15 cellular contexts compared by ENCODE assay signal in genomic region chr16:66490774-66491715, GRCh38. TPM values are rescaled to one million over a fixed set of nuclear protein-coding genes. Genes with fewer than 3 reads are reported as not detected.
DNase-seq lines count a peak whose midpoint lies in the region; ATAC-seq and TF ChIP-seq lines count a peak whose summit lies in the region.
"Had no signal": no experiment of that assay in that cellular context is flagged by ENCODE, and none has a peak within 500 bp of the region (broad histone marks: within the 10 kb centered on the region; RNA-seq: fewer than 3 reads in every experiment).

No MANE protein-coding gene starts in this region.

- H3K14ac ChIP-seq in neuronal stem cell (ENCODE audit: low read length), result no peak overlapping the region

- H3K4me3 ChIP-seq in neuronal stem cell (ENCODE audit: low read length in 2 of 2) (no peak overlapping the region), Caco-2 (ENCODE audit: low read depth, low read length) (no peak overlapping the region)
- H3K4me3 ChIP-seq: coronary artery, gastrocnemius medialis, testis had no signal

- no peaks in the 10 kb centered on the region for H3K79me1 ChIP-seq in neuronal stem cell (ENCODE audit: low read depth, low read length)

- no peak for ATAC-seq in HG02798 (IDR thresholded peaks at IDR 0.05; ENCODE audit: poor library complexity, unreplicated experiment)
- ATAC-seq: gastrocnemius medialis, SK-N-SH treated with all-trans-retinoic acid at 6 μM for 48 hours had no signal

- H2AK5ac ChIP-seq in neuronal stem cell (ENCODE audit: low read depth, low read length), result no peak overlapping the region

- no peak for TF ChIP-seq CTCF in CD14-positive monocyte (IDR thresholded peaks at IDR 0.05)
- TF ChIP-seq CTCF in chondrocyte (IDR thresholded peaks at IDR 0.05), result no peak
- TF ChIP-seq CTCF in Caco-2 (IDR thresholded peaks at IDR 0.05; ENCODE audit: insufficient read depth in 1 of 2, low read depth in 1 of 2, low read length in 1 of 2, severe bottlenecking in 1 of 2, unreplicated experiment in 1 of 2), result no peak

- no peak overlapping the region for H3K23ac ChIP-seq in neuronal stem cell (ENCODE audit: low read depth, low read length, poor library complexity)

- H3K36me3 ChIP-seq in neuronal stem cell (replicated peaks in 1 of 2; ENCODE audit: control insufficient read depth in 2 of 2, insufficient read depth in 2 of 2, low read length in 2 of 2), result no peaks in the 10 kb centered on the region
- no peaks in the 10 kb centered on the region for H3K36me3 ChIP-seq in Caco-2 (ENCODE audit: control insufficient read depth, insufficient read depth, low read length)
- H3K36me3 ChIP-seq: gastrocnemius medialis had no signal

- H3K4ac ChIP-seq in neuronal stem cell (ENCODE audit: low read length), result no peak overlapping the region

- no peak overlapping the region for H3K9ac ChIP-seq in neuronal stem cell (ENCODE audit: low read depth, low read length, poor library complexity)

- no CpG with 5 or more reads among the region's 8 CpGs for WGBS in neuronal stem cell (ENCODE audit: extremely low coverage in 2 of 2, insufficient read length in 2 of 2, insufficient replicate concordance in 1 of 2), 2 donors

- no peak overlapping the region for H2AFZ ChIP-seq in neuronal stem cell (ENCODE audit: low read length)

- no peak overlapping the region for H2BK12ac ChIP-seq in neuronal stem cell (ENCODE audit: low read length)

- DNase-seq in CD14-positive monocyte (ENCODE audit: low spot score), result no peak
- peak; percentile 7 for DNase-seq in GF-D8 (lab: John Stamatoyannopoulos, UW)
- peak; percentile 67 for DNase-seq in chondrocyte (ENCODE audit: low spot score)
- no peak for DNase-seq in neuronal stem cell (ENCODE audit: low spot score)
- no peak for DNase-seq in Caco-2
- DNase-seq in D341Med (ENCODE audit: low spot score), result no peak
- DNase-seq: DMS79, HFFc6, NCI-H2081 treated with DMSO at 0.1 percent for 48 hours, NCI-H524 treated with DMSO at 0.1 percent for 48 hours, testis had no signal

- CTCF ChIA-PET in Caco-2 (lab: Charles Lee), result no interaction called here

- H3K9me3 ChIP-seq in neuronal stem cell (replicated peaks in 1 of 2; ENCODE audit: control insufficient read depth in 2 of 2, insufficient read depth in 1 of 2, low read depth in 1 of 2, low read length in 2 of 2) (peaks cover 0 to 2% of the 10 kb centered on the region in 2 donors), Caco-2 (no peaks in the 10 kb centered on the region; the same call in 1 of the 2 replicates)
- H3K9me3 ChIP-seq: gastrocnemius medialis, testis had no signal

- H2BK120ac ChIP-seq in neuronal stem cell (ENCODE audit: low read depth, low read length), result no peak overlapping the region

- H3K18ac ChIP-seq in neuronal stem cell (ENCODE audit: low read length), result peak overlapping the region; percentile 86

- H3K36me3 Mint-ChIP-seq in CD14-positive monocyte (peaks cover 28 to 33% of the 10 kb centered on the region in 2 donors), chondrocyte (ENCODE audit: low read depth) (peaks cover 1% of the 10 kb centered on the region), Caco-2 (ENCODE audit: insufficient read depth, unreplicated experiment) (no peaks in the 10 kb centered on the region)

- H4K8ac ChIP-seq in neuronal stem cell (ENCODE audit: low read depth, low read length), result no peak overlapping the region

- peak overlapping the region in 4 of 7 donors; percentile 11 to 81 (median 39) for H3K27ac Mint-ChIP-seq in CD14-positive monocyte
- H3K27ac Mint-ChIP-seq in chondrocyte (ENCODE audit: unreplicated experiment), result no peak overlapping the region
- no peak overlapping the region for H3K27ac Mint-ChIP-seq in Caco-2 (ENCODE audit: unreplicated experiment)
- H3K27ac Mint-ChIP-seq: HFFc6 had no signal

- no peak overlapping the region for H2BK15ac ChIP-seq in neuronal stem cell (ENCODE audit: low read length)

- BruUV-seq in Caco-2 (replicated peaks; lab: Mats Ljungman, UMichigan), result no TSS peak

- no peak overlapping the region for H3K4me3 Mint-ChIP-seq in CD14-positive monocyte
- H3K4me3 Mint-ChIP-seq in chondrocyte (ENCODE audit: unreplicated experiment), result no peak overlapping the region
- H3K4me3 Mint-ChIP-seq in Caco-2 (ENCODE audit: unreplicated experiment), result no peak overlapping the region
- H3K4me3 Mint-ChIP-seq: HFFc6 had no signal

- H4K91ac ChIP-seq in neuronal stem cell (ENCODE audit: low read depth, low read length, poor library complexity), result no peak overlapping the region

- H3K4me1 ChIP-seq in neuronal stem cell (ENCODE audit: control insufficient read depth in 2 of 2, insufficient read depth in 1 of 2, low read depth in 1 of 2, low read length in 2 of 2) (peaks cover 8 to 15% of the 10 kb centered on the region in 2 donors), Caco-2 (no peaks in the 10 kb centered on the region)
- H3K4me1 ChIP-seq: gastrocnemius medialis had no signal

- H3K27ac ChIP-seq in neuronal stem cell (replicated peaks; ENCODE audit: low read length), result no peak overlapping the region
- H3K27ac ChIP-seq: coronary artery, gastrocnemius medialis, testis had no signal

- no peak overlapping the region for H2BK5ac ChIP-seq in neuronal stem cell (ENCODE audit: low read length)

- H3K9me3 Mint-ChIP-seq in CD14-positive monocyte (peaks cover 0 to 3% (median 0%) of the 10 kb centered on the region in 7 donors), chondrocyte (ENCODE audit: low read depth) (peaks cover 5% of the 10 kb centered on the region), Caco-2 (ENCODE audit: unreplicated experiment) (no peaks in the 10 kb centered on the region)
- H3K9me3 Mint-ChIP-seq: HFFc6 had no signal

- no peak overlapping the region for H3K4me2 ChIP-seq in neuronal stem cell (ENCODE audit: insufficient read depth, low read length, poor library complexity, severe bottlenecking)

- intact Hi-C loops in CD14-positive monocyte (cut with micrococcal nuclease), result no loop called here
- intact Hi-C loops in Caco-2 (cut with micrococcal nuclease; ENCODE audit: unreplicated experiment), result no loop called here

- H3K27me3 ChIP-seq in neuronal stem cell (ENCODE audit: control insufficient read depth in 3 of 3, insufficient read depth in 3 of 3, low read depth in 1 of 3, low read length in 3 of 3), result no peaks in the 10 kb centered on the region
- H3K27me3 ChIP-seq in Caco-2 (replicated peaks; ENCODE audit: control insufficient read depth, insufficient read depth, low read length), result no peaks in the 10 kb centered on the region
- H3K27me3 ChIP-seq: gastrocnemius medialis, testis had no signal

- peaks cover 0 to 14% (median 6%) of the 10 kb centered on the region in 3 donors for H3K27me3 Mint-ChIP-seq in CD14-positive monocyte (ENCODE audit: low read depth in 3 of 3)
- no peaks in the 10 kb centered on the region for H3K27me3 Mint-ChIP-seq in chondrocyte (ENCODE audit: low read depth)
- no peaks in the 10 kb centered on the region for H3K27me3 Mint-ChIP-seq in Caco-2 (ENCODE audit: insufficient read depth, unreplicated experiment)

- POLR2A ChIA-PET in Caco-2 (lab: Charles Lee), result no interaction called here

- peaks cover 39% of the 10 kb centered on the region for H3K4me1 Mint-ChIP-seq in CD14-positive monocyte
- H3K4me1 Mint-ChIP-seq in chondrocyte (ENCODE audit: low read depth), result peaks cover 32% of the 10 kb centered on the region
- H3K4me1 Mint-ChIP-seq in Caco-2 (ENCODE audit: low read depth, unreplicated experiment), result no peaks in the 10 kb centered on the region

RNA-seq across cellular contexts. Expression of gene TK2, which starts 58.9 kb away (rescaled TPM):
- 10 to 100 TPM; 29.8 to 38.9 TPM for polyA plus RNA-seq in CD14-positive monocyte
- 30.4 to 34.3 TPM (median 33.6 TPM) in 3 replicates for total RNA-seq in chondrocyte
- polyA plus RNA-seq in neuronal stem cell (2013, experiment 1 of 2), result 3.4 TPM
- 3.4 TPM for polyA plus RNA-seq in neuronal stem cell (2013, experiment 2 of 2)
- 18.2 and 19.3 TPM in 2 replicates for total RNA-seq in Caco-2 (2022)

Comparison
In these comparisons a context has a peak if more than half of its experiments do, and no peak if none do; other contexts are left out.
1. DNase-seq: peak in GF-D8 (single experiment) and chondrocyte (single experiment); none in CD14-positive monocyte (single experiment), neuronal stem cell (single experiment), Caco-2 (0 of 2) and D341Med (single experiment).
2. H3K27ac Mint-ChIP-seq: peak in CD14-positive monocyte (4 of 7); none in chondrocyte (single experiment) and Caco-2 (single experiment).